In genomic region chr19:47523473-47523872, GRCh38 we compare ENCODE assay signal across 1 cellular context.
TF ChIP-seq lines count a peak whose summit lies in the region.

No MANE protein-coding gene starts in this region.

TF ChIP-seq in liver, 16 proteins besides CTCF, POLR2A, EP300 and RAD21 (continued from another document):
- TF ChIP-seq, protein P1, sequence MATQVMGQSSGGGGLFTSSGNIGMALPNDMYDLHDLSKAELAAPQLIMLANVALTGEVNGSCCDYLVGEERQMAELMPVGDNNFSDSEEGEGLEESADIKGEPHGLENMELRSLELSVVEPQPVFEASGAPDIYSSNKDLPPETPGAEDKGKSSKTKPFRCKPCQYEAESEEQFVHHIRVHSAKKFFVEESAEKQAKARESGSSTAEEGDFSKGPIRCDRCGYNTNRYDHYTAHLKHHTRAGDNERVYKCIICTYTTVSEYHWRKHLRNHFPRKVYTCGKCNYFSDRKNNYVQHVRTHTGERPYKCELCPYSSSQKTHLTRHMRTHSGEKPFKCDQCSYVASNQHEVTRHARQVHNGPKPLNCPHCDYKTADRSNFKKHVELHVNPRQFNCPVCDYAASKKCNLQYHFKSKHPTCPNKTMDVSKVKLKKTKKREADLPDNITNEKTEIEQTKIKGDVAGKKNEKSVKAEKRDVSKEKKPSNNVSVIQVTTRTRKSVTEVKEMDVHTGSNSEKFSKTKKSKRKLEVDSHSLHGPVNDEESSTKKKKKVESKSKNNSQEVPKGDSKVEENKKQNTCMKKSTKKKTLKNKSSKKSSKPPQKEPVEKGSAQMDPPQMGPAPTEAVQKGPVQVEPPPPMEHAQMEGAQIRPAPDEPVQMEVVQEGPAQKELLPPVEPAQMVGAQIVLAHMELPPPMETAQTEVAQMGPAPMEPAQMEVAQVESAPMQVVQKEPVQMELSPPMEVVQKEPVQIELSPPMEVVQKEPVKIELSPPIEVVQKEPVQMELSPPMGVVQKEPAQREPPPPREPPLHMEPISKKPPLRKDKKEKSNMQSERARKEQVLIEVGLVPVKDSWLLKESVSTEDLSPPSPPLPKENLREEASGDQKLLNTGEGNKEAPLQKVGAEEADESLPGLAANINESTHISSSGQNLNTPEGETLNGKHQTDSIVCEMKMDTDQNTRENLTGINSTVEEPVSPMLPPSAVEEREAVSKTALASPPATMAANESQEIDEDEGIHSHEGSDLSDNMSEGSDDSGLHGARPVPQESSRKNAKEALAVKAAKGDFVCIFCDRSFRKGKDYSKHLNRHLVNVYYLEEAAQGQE (IDR thresholded peaks at IDR 0.05) = no peak
- TF ChIP-seq GABPA (IDR thresholded peaks at IDR 0.05 in 1 of 2, conservative IDR thresholded peaks at IDR 0.05 in 1 of 2) (no peak), HNF4G (IDR thresholded peaks at IDR 0.05) (no peak), EGR1 (IDR thresholded peaks at IDR 0.05; ENCODE audit: low read depth in 2 of 2) (no peak), FOXA2 (IDR thresholded peaks at IDR 0.05) (no peak), RXRA (IDR thresholded peaks at IDR 0.05) (peak; percentile 65 to 66), TAF1 (conservative IDR thresholded peaks at IDR 0.05) (no peak), HNF4A (conservative IDR thresholded peaks at IDR 0.05) (peak; percentile 14 to 18), ATF3 (IDR thresholded peaks at IDR 0.05) (no peak)
